Comparison of ENCODE assay signal across 1 cellular context in the genomic region with DNA sequence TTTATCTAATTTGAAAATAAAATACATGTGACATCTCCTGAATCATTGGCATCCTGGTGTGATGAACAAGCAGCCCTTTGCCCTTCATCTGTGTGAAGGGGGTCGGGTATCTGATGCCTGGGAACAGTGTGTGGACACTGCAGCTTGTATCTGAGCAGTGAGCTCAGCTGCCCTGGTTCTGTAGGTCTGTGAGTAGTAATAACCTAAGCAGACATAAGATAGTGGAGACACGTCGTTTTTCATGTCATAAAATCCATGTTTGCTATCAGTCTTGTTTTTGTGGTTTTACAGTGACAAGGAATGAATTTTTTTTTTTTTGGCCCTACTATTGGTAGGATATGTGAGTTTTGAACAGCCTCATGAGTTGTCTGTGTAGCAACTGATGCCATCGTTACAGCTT.
A peak's percentile ranks its signal among the peaks of the same experiment; 100 is the strongest.
TF ChIP-seq lines count a peak whose summit lies in the region.

No MANE protein-coding gene starts in this region.

TF ChIP-seq in K562, 482 proteins besides CTCF, POLR2A, EP300 and RAD21 (continued from another document):
- no peak for TF ChIP-seq NCOA1 (IDR thresholded peaks at IDR 0.05; ENCODE audit: low read depth)
- no peak for TF ChIP-seq NELFE (IDR thresholded peaks at IDR 0.05; ENCODE audit: insufficient read depth, insufficient read length)
- no peak for TF ChIP-seq SRSF1 (IDR thresholded peaks at IDR 0.05; ENCODE audit: low read depth, low read length)
- no peak for TF ChIP-seq ZNF583 (CRISPR knock-in tag; IDR thresholded peaks at IDR 0.05)
- TF ChIP-seq MEF2D (tag; conservative IDR thresholded peaks at IDR 0.05; ENCODE audit: low read depth): no peak
- no peak for TF ChIP-seq PHTF2 (CRISPR knock-in tag; IDR thresholded peaks at IDR 0.05)
- TF ChIP-seq, protein P1, sequence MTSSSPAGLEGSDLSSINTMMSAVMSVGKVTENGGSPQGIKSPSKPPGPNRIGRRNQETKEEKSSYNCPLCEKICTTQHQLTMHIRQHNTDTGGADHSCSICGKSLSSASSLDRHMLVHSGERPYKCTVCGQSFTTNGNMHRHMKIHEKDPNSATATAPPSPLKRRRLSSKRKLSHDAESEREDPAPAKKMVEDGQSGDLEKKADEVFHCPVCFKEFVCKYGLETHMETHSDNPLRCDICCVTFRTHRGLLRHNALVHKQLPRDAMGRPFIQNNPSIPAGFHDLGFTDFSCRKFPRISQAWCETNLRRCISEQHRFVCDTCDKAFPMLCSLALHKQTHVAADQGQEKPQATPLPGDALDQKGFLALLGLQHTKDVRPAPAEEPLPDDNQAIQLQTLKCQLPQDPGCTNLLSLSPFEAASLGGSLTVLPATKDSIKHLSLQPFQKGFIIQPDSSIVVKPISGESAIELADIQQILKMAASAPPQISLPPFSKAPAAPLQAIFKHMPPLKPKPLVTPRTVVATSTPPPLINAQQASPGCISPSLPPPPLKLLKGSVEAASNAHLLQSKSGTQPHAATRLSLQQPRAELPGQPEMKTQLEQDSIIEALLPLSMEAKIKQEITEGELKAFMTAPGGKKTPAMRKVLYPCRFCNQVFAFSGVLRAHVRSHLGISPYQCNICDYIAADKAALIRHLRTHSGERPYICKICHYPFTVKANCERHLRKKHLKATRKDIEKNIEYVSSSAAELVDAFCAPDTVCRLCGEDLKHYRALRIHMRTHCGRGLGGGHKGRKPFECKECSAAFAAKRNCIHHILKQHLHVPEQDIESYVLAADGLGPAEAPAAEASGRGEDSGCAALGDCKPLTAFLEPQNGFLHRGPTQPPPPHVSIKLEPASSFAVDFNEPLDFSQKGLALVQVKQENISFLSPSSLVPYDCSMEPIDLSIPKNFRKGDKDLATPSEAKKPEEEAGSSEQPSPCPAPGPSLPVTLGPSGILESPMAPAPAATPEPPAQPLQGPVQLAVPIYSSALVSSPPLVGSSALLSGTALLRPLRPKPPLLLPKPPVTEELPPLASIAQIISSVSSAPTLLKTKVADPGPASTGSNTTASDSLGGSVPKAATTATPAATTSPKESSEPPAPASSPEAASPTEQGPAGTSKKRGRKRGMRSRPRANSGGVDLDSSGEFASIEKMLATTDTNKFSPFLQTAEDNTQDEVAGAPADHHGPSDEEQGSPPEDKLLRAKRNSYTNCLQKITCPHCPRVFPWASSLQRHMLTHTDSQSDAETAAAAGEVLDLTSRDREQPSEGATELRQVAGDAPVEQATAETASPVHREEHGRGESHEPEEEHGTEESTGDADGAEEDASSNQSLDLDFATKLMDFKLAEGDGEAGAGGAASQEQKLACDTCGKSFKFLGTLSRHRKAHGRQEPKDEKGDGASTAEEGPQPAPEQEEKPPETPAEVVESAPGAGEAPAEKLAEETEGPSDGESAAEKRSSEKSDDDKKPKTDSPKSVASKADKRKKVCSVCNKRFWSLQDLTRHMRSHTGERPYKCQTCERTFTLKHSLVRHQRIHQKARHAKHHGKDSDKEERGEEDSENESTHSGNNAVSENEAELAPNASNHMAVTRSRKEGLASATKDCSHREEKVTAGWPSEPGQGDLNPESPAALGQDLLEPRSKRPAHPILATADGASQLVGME (CRISPR knock-in tag; IDR thresholded peaks at IDR 0.05): no peak
- peak; percentile 82 for TF ChIP-seq ZNF384 (IDR thresholded peaks at IDR 0.05; ENCODE audit: low read depth, low read length)
- 0 out of 2 replicates have a peak, but pooled peaks have one; percentile 19 for TF ChIP-seq STAT5A (IDR thresholded peaks at IDR 0.05; ENCODE audit: borderline replicate concordance, low read length)
- TF ChIP-seq, protein P2, sequence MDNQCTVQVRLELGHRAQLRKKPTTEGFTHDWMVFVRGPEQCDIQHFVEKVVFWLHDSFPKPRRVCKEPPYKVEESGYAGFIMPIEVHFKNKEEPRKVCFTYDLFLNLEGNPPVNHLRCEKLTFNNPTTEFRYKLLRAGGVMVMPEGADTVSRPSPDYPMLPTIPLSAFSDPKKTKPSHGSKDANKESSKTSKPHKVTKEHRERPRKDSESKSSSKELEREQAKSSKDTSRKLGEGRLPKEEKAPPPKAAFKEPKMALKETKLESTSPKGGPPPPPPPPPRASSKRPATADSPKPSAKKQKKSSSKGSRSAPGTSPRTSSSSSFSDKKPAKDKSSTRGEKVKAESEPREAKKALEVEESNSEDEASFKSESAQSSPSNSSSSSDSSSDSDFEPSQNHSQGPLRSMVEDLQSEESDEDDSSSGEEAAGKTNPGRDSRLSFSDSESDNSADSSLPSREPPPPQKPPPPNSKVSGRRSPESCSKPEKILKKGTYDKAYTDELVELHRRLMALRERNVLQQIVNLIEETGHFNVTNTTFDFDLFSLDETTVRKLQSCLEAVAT (IDR thresholded peaks at IDR 0.05): peak in 1 of 2 experiments; percentile 73; a peak in 1 of 4 replicates
- no peak for TF ChIP-seq PHF8 (IDR thresholded peaks at IDR 0.05; ENCODE audit: borderline replicate concordance, low read length)
- no peak for TF ChIP-seq GABPA (tag; conservative IDR thresholded peaks at IDR 0.05; ENCODE audit: low read depth)
- TF ChIP-seq ZNF57 (CRISPR knock-in tag; IDR thresholded peaks at IDR 0.05): no peak
- no peak for TF ChIP-seq JUNB (CRISPR knock-in tag; conservative IDR thresholded peaks at IDR 0.05)
- TF ChIP-seq ZNF239 (CRISPR knock-in tag; IDR thresholded peaks at IDR 0.05): no peak
- no peak for TF ChIP-seq PYGO2 (tag; IDR thresholded peaks at IDR 0.05)
- TF ChIP-seq MCM3 (IDR thresholded peaks at IDR 0.05): no peak
- TF ChIP-seq ZNF274 (IDR thresholded peaks at IDR 0.05; ENCODE audit: borderline replicate concordance, low read depth, low read length): no peak
- TF ChIP-seq ZNF695 (CRISPR knock-in tag; IDR thresholded peaks at IDR 0.05): no peak
- TF ChIP-seq ZNF253 (CRISPR knock-in tag; conservative IDR thresholded peaks at IDR 0.05): no peak
- TF ChIP-seq MEIS2 (IDR thresholded peaks at IDR 0.05; ENCODE audit: partially characterized antibody): peak; percentile 97
- TF ChIP-seq ARID2 (IDR thresholded peaks at IDR 0.05): no peak
- no peak for TF ChIP-seq ZNF174 (CRISPR knock-in tag; IDR thresholded peaks at IDR 0.05)
- no peak for TF ChIP-seq TEAD2 (tag; IDR thresholded peaks at IDR 0.05)
- 0 out of 2 replicates have a peak, but pooled peaks have one; percentile 5 for TF ChIP-seq CBFA2T2 (conservative IDR thresholded peaks at IDR 0.05)
- TF ChIP-seq PTRF (tag; IDR thresholded peaks at IDR 0.05): no peak
- no peak for TF ChIP-seq TAF1 (IDR thresholded peaks at IDR 0.05; ENCODE audit: control insufficient read depth, extremely low read depth, insufficient read depth, low read length, severe bottlenecking)
- TF ChIP-seq THRAP3 (IDR thresholded peaks at IDR 0.05; ENCODE audit: borderline replicate concordance): no peak
- TF ChIP-seq ZNF785 (CRISPR knock-in tag; IDR thresholded peaks at IDR 0.05): no peak
- 0 out of 2 replicates have a peak, but pooled peaks have one; percentile 18 for TF ChIP-seq SMAD4 (CRISPR knock-in tag; conservative IDR thresholded peaks at IDR 0.05)
- TF ChIP-seq GATA2 (CRISPR knock-in tag; IDR thresholded peaks at IDR 0.05): 0 out of 2 replicates have a peak, but pooled peaks have one; percentile 9
- no peak for TF ChIP-seq KLF13 (tag; IDR thresholded peaks at IDR 0.05; ENCODE audit: borderline replicate concordance, low read depth)
- TF ChIP-seq ZNF766 (CRISPR knock-in tag; conservative IDR thresholded peaks at IDR 0.05): 0 out of 2 replicates have a peak, but pooled peaks have one; percentile 23
- no peak for TF ChIP-seq PHB (CRISPR knock-in tag; IDR thresholded peaks at IDR 0.05)
- peak; percentile 59 for TF ChIP-seq NFE2 (IDR thresholded peaks at IDR 0.05; ENCODE audit: low read depth)
- TF ChIP-seq DPF2 (IDR thresholded peaks at IDR 0.05): peak; percentile 70
- no peak for TF ChIP-seq ZC3H4 (CRISPR knock-in tag; IDR thresholded peaks at IDR 0.05; ENCODE audit: borderline replicate concordance)
- 0 out of 2 replicates have a peak, but pooled peaks have one; percentile 54 for TF ChIP-seq ARID1B (IDR thresholded peaks at IDR 0.05)
- no peak for TF ChIP-seq ATF1 (CRISPR knock-in tag; IDR thresholded peaks at IDR 0.05)
- peak; percentile 19; the same call in 1 of the 2 replicates for TF ChIP-seq ATF1 (tag; IDR thresholded peaks at IDR 0.05)
- 0 out of 2 replicates have a peak, but pooled peaks have one; percentile 17 for TF ChIP-seq EHMT2 (IDR thresholded peaks at IDR 0.05)
- TF ChIP-seq TAL1 (IDR thresholded peaks at IDR 0.05): peak; percentile 18; the same call in 1 of the 2 replicates
- peak; percentile 45; the same call in 1 of the 2 replicates for TF ChIP-seq TCF3 (CRISPR knock-in tag; IDR thresholded peaks at IDR 0.05)
- TF ChIP-seq, protein P3, sequence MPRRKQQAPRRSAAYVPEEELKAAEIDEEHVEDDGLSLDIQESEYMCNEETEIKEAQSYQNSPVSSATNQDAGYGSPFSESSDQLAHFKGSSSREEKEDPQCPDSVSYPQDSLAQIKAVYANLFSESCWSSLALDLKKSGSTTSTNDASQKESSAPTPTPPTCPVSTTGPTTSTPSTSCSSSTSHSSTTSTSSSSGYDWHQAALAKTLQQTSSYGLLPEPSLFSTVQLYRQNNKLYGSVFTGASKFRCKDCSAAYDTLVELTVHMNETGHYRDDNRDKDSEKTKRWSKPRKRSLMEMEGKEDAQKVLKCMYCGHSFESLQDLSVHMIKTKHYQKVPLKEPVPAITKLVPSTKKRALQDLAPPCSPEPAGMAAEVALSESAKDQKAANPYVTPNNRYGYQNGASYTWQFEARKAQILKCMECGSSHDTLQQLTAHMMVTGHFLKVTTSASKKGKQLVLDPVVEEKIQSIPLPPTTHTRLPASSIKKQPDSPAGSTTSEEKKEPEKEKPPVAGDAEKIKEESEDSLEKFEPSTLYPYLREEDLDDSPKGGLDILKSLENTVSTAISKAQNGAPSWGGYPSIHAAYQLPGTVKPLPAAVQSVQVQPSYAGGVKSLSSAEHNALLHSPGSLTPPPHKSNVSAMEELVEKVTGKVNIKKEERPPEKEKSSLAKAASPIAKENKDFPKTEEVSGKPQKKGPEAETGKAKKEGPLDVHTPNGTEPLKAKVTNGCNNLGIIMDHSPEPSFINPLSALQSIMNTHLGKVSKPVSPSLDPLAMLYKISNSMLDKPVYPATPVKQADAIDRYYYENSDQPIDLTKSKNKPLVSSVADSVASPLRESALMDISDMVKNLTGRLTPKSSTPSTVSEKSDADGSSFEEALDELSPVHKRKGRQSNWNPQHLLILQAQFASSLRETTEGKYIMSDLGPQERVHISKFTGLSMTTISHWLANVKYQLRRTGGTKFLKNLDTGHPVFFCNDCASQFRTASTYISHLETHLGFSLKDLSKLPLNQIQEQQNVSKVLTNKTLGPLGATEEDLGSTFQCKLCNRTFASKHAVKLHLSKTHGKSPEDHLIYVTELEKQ (CRISPR knock-in tag; IDR thresholded peaks at IDR 0.05): peak; percentile 26; the same call in 1 of the 2 replicates
- TF ChIP-seq SOX6 (IDR thresholded peaks at IDR 0.05): 0 out of 2 replicates have a peak, but pooled peaks have one; percentile 19
- TF ChIP-seq, protein P4, sequence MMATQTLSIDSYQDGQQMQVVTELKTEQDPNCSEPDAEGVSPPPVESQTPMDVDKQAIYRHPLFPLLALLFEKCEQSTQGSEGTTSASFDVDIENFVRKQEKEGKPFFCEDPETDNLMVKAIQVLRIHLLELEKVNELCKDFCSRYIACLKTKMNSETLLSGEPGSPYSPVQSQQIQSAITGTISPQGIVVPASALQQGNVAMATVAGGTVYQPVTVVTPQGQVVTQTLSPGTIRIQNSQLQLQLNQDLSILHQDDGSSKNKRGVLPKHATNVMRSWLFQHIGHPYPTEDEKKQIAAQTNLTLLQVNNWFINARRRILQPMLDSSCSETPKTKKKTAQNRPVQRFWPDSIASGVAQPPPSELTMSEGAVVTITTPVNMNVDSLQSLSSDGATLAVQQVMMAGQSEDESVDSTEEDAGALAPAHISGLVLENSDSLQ (IDR thresholded peaks at IDR 0.05): peak; percentile 74
- no peak for TF ChIP-seq PHF21A (IDR thresholded peaks at IDR 0.05; ENCODE audit: borderline replicate concordance, low read depth)
- TF ChIP-seq HLTF (IDR thresholded peaks at IDR 0.05): 0 out of 2 replicates have a peak, but pooled peaks have one; percentile 45
- TF ChIP-seq NCOR1 (IDR thresholded peaks at IDR 0.05): 0 out of 2 replicates have a peak, but pooled peaks have one; percentile 21
- no peak for TF ChIP-seq E2F3 (CRISPR knock-in tag; IDR thresholded peaks at IDR 0.05)
- TF ChIP-seq, protein P5, sequence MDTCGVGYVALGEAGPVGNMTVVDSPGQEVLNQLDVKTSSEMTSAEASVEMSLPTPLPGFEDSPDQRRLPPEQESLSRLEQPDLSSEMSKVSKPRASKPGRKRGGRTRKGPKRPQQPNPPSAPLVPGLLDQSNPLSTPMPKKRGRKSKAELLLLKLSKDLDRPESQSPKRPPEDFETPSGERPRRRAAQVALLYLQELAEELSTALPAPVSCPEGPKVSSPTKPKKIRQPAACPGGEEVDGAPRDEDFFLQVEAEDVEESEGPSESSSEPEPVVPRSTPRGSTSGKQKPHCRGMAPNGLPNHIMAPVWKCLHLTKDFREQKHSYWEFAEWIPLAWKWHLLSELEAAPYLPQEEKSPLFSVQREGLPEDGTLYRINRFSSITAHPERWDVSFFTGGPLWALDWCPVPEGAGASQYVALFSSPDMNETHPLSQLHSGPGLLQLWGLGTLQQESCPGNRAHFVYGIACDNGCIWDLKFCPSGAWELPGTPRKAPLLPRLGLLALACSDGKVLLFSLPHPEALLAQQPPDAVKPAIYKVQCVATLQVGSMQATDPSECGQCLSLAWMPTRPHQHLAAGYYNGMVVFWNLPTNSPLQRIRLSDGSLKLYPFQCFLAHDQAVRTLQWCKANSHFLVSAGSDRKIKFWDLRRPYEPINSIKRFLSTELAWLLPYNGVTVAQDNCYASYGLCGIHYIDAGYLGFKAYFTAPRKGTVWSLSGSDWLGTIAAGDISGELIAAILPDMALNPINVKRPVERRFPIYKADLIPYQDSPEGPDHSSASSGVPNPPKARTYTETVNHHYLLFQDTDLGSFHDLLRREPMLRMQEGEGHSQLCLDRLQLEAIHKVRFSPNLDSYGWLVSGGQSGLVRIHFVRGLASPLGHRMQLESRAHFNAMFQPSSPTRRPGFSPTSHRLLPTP (IDR thresholded peaks at IDR 0.05; ENCODE audit: borderline replicate concordance, extremely low read depth, insufficient read length): no peak
- no peak for TF ChIP-seq CAMTA2 (CRISPR knock-in tag; conservative IDR thresholded peaks at IDR 0.05)
- peak; percentile 65; the same call in 1 of the 2 replicates for TF ChIP-seq TEAD4 (IDR thresholded peaks at IDR 0.05; ENCODE audit: low read length)
- no peak for TF ChIP-seq TEAD4 (CRISPR knock-in tag; IDR thresholded peaks at IDR 0.05; ENCODE audit: borderline replicate concordance)
- TF ChIP-seq, protein P6, sequence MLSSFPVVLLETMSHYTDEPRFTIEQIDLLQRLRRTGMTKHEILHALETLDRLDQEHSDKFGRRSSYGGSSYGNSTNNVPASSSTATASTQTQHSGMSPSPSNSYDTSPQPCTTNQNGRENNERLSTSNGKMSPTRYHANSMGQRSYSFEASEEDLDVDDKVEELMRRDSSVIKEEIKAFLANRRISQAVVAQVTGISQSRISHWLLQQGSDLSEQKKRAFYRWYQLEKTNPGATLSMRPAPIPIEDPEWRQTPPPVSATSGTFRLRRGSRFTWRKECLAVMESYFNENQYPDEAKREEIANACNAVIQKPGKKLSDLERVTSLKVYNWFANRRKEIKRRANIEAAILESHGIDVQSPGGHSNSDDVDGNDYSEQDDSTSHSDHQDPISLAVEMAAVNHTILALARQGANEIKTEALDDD (IDR thresholded peaks at IDR 0.05): peak; percentile 72
- TF ChIP-seq ZNF444 (CRISPR knock-in tag; IDR thresholded peaks at IDR 0.05): no peak
- no peak for TF ChIP-seq ZNF41 (CRISPR knock-in tag; conservative IDR thresholded peaks at IDR 0.05)
- TF ChIP-seq HNRNPL (IDR thresholded peaks at IDR 0.05; ENCODE audit: low read depth, low read length): no peak
- TF ChIP-seq KDM5B (IDR thresholded peaks at IDR 0.05; ENCODE audit: insufficient replicate concordance, low read depth, low read length): no peak
